In the genomic region with DNA sequence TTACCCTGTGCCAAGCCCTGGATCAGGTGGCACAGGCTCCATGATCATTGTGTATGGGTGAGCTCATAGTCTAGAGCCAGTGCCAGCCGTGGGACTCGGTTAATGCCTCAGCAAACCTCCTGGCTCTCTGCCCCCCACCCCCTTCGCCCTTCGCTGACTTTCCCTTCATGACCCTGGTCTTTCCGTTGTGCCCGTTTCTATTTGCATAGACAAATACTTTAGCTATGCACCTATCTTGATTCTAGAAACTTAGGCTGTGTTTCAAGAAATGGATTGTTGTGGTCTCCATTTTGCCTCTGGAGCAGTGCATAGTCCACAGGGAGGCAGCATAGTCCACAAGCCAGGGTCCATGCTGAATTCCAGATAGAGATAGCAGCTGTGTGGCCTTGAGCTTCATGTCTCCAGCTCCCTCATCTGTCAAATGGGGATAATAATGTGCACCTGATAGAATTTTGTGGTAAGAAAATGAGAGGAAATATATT, we compare ENCODE assay signal across 9 cellular contexts. TPM values are rescaled to one million over a fixed set of nuclear protein-coding genes. Genes with fewer than 3 reads are reported as not detected.
DNase-seq lines count a peak whose midpoint lies in the region; ATAC-seq, FAIRE-seq and TF ChIP-seq lines count a peak whose summit lies in the region.
"Had no signal": no experiment of that assay in that cellular context is flagged by ENCODE, and none has a peak within 500 bp of the region (broad histone marks: within the 10 kb centered on the region; RNA-seq: fewer than 3 reads in every experiment).

No MANE protein-coding gene starts in this region.

- no peak for FAIRE-seq in kidney (lab: Jason Lieb, UNC)

- WGBS in adrenal gland, 4 donors = 60 to 80% (median 74%) methylated on average over 6 of the region's 6 CpGs

- H3K4me3 ChIP-seq in adrenal gland (no peak overlapping the region), kidney (ENCODE audit: low read length in 2 of 2) (peak overlapping the region; percentile 29 to 36)
- H3K4me3 ChIP-seq: SK-N-MC had no signal

- no peak for ATAC-seq in GM19035 (IDR thresholded peaks at IDR 0.05; ENCODE audit: unreplicated experiment)
- no peak for ATAC-seq in HG03196 (IDR thresholded peaks at IDR 0.05; ENCODE audit: unreplicated experiment)
- ATAC-seq in HG03432 (IDR thresholded peaks at IDR 0.05; ENCODE audit: unreplicated experiment) = no peak

- H3K36me3 Mint-ChIP-seq in osteocyte (ENCODE audit: unreplicated experiment) = no peaks in the 10 kb centered on the region

- peaks cover 7% of the 10 kb centered on the region for H3K9me3 Mint-ChIP-seq in osteocyte (ENCODE audit: unreplicated experiment)

- TF ChIP-seq POLR2A in adrenal gland (IDR thresholded peaks at IDR 0.05) = no peak

- H3K4me1 Mint-ChIP-seq in osteocyte (ENCODE audit: unreplicated experiment) = no peaks in the 10 kb centered on the region

- no peak overlapping the region for H3K9ac ChIP-seq in kidney (ENCODE audit: low read length in 2 of 2)

- H3K4me1 ChIP-seq in adrenal gland (replicated peaks in 1 of 2) (peaks cover 7 to 18% of the 10 kb centered on the region in 2 donors), kidney (ENCODE audit: control insufficient read depth in 1 of 2, insufficient read depth in 1 of 2, low read depth in 1 of 2, low read length in 2 of 2) (no peaks in the 10 kb centered on the region)

- intact Hi-C loops in adrenal gland (cut with DNase I) = no loop called here
- intact Hi-C loops in kidney (cut with DNase I) = no loop called here

- no peaks in the 10 kb centered on the region for H3K9me3 ChIP-seq in adrenal gland (replicated peaks in 1 of 3)
- H3K9me3 ChIP-seq in kidney (ENCODE audit: control insufficient read depth in 1 of 2, low read length in 2 of 2) = no peaks in the 10 kb centered on the region

- H3K27me3 ChIP-seq in adrenal gland = no peaks in the 10 kb centered on the region

- H3K27ac ChIP-seq in adrenal gland (no peak overlapping the region), kidney (ENCODE audit: low read depth in 2 of 2, low read length in 2 of 2) (no peak overlapping the region)
- H3K27ac ChIP-seq: SK-N-MC had no signal

- in situ Hi-C loops in G401 (cut with HindIII; ENCODE audit: low sequenced_read_pairs) = no loop called here

- H3K27ac Mint-ChIP-seq in osteocyte (ENCODE audit: unreplicated experiment) = no peak overlapping the region

- H3K4me3 Mint-ChIP-seq in osteocyte (ENCODE audit: unreplicated experiment) = no peak overlapping the region

- DNase-seq in G401 (ENCODE audit: low spot score) (peak; percentile 41), M059J (ENCODE audit: low read depth) (peak; percentile 56), adrenal gland (peak in 6 of 7 donors; percentile 49 to 76 (median 62)), kidney (no peak), osteocyte (ENCODE audit: extremely low spot score, unreplicated experiment) (no peak)

- H3K27me3 Mint-ChIP-seq in osteocyte (ENCODE audit: unreplicated experiment) = peaks cover 9% of the 10 kb centered on the region

- H3K36me3 ChIP-seq in adrenal gland (replicated peaks in 1 of 2) (no peaks in the 10 kb centered on the region), kidney (ENCODE audit: control insufficient read depth in 1 of 2, insufficient read depth in 2 of 2, low read length in 2 of 2) (no peaks in the 10 kb centered on the region)

- TF ChIP-seq CTCF in adrenal gland (IDR thresholded peaks at IDR 0.05) = peak; percentile 15 to 58 (median 45)
- peak; percentile 46 for TF ChIP-seq CTCF in kidney (IDR thresholded peaks at IDR 0.05; ENCODE audit: borderline replicate concordance, extremely low read depth, insufficient read depth)
- TF ChIP-seq CTCF in osteocyte (IDR thresholded peaks at IDR 0.05) = no peak

RNA-seq across cellular contexts. Expression of a gene that starts 44.8 kb away (rescaled TPM):
- 31.9 and 53.2 TPM in 2 replicates for total RNA-seq in G401 (2014; rRNA removed; shearing (Covaris generic))
- total RNA-seq in M059J (2014; rRNA removed; shearing (Covaris generic)) = 9.6 and 22.8 TPM in 2 replicates
- total RNA-seq in adrenal gland (10 to 100 TPM; 16.7 to 54.6 (median 29.6) TPM), kidney (43.8 TPM), osteocyte (38.9 and 44.8 TPM in 2 replicates)
- polyA plus RNA-seq in adrenal gland (10 to 100 TPM; 26.8 to 41.7 (median 35.0) TPM), kidney (ENCODE audit: insufficient read depth, low read depth, low replicate concordance) (10.9 TPM)

RNA-seq across cellular contexts. Expression of a gene that starts 58.9 kb away (rescaled TPM):
- total RNA-seq in G401 (2014; rRNA removed; shearing (Covaris generic)) = 1.1 and 4.2 TPM in 2 replicates
- 2.5 and 3.4 TPM in 2 replicates for total RNA-seq in M059J (2014; rRNA removed; shearing (Covaris generic))
- total RNA-seq in adrenal gland = 1 to 10 TPM in 7 of 8 donors, under 1 TPM in 1; 0.36 to 5.8 (median 3.1) TPM
- polyA plus RNA-seq in adrenal gland = 1 to 10 TPM; 1.7 to 4.9 (median 2.1) TPM
- 4.3 TPM for total RNA-seq in kidney
- 3.3 TPM for polyA plus RNA-seq in kidney (ENCODE audit: insufficient read depth, low read depth, low replicate concordance)
- total RNA-seq in osteocyte = 0.16 TPM in 1 of 2 replicates, not detected in the other

Comparison
In these comparisons a context has a peak if more than half of its experiments do, and no peak if none do; other contexts are left out.
1. DNase-seq: peak in G401 (single experiment), M059J (single experiment) and adrenal gland (6 of 7); none in kidney (single experiment) and osteocyte (single experiment).
2. H3K4me3 ChIP-seq: peak in kidney (2 of 2); none in adrenal gland (0 of 4).